ENCODE assay signal across 1 cellular context in the genomic region with DNA sequence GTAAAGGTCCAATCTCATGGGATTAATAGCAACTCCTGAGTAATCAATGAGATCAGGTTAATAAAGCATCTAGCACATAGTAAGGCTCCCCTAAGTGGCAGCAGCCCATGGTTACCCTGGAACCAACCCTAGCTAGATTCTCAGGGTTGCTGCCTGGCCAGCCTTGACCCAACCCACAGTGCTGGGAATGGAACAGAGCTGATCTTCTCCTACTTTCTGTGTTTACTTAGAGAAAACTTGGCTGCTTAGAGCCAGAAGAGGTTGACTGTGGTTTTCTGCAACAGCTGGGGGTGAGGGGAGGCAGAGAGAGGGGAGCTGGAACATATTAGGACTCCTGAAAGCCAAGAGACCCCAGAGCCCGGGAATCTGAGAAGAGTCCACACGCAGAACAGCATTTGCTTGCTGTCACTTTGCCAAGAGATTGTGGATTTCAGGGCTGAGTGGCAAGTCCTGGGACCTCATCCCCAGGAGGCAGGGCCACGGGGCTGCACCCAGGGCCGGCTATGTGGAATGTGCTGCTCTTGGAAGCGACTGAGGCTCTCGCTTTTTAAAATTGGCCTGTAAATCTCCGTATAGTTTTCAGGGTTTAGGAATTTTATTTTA.
TF ChIP-seq lines count a peak whose summit lies in the region.

No MANE protein-coding gene starts in this region.

TF ChIP-seq in HCT116, 20 proteins besides CTCF, POLR2A, EP300 and RAD21:
- TF ChIP-seq CBX3 (IDR thresholded peaks at IDR 0.05; ENCODE audit: low read depth) (no peak), SRF (IDR thresholded peaks at IDR 0.05; ENCODE audit: low read depth) (no peak), JUND (IDR thresholded peaks at IDR 0.05) (no peak), TCF7L2 (IDR thresholded peaks at IDR 0.05; ENCODE audit: borderline replicate concordance, extremely low read depth, insufficient read depth, insufficient read length) (no peak), ELF1 (IDR thresholded peaks at IDR 0.05; ENCODE audit: borderline replicate concordance, low read depth) (no peak), ZFX (IDR thresholded peaks at IDR 0.05) (no peak), SP1 (IDR thresholded peaks at IDR 0.05; ENCODE audit: low read depth) (no peak), EGR1 (IDR thresholded peaks at IDR 0.05; ENCODE audit: low read depth) (no peak), REST (IDR thresholded peaks at IDR 0.05; ENCODE audit: low read depth) (no peak), SIN3A (IDR thresholded peaks at IDR 0.05; ENCODE audit: low read depth) (no peak), POLR2AphosphoS5 (IDR thresholded peaks at IDR 0.05; ENCODE audit: low read depth, low read length) (no peak)
- TF ChIP-seq, protein P1, sequence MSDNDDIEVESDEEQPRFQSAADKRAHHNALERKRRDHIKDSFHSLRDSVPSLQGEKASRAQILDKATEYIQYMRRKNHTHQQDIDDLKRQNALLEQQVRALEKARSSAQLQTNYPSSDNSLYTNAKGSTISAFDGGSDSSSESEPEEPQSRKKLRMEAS (IDR thresholded peaks at IDR 0.05) = no peak
- TF ChIP-seq, protein P2, sequence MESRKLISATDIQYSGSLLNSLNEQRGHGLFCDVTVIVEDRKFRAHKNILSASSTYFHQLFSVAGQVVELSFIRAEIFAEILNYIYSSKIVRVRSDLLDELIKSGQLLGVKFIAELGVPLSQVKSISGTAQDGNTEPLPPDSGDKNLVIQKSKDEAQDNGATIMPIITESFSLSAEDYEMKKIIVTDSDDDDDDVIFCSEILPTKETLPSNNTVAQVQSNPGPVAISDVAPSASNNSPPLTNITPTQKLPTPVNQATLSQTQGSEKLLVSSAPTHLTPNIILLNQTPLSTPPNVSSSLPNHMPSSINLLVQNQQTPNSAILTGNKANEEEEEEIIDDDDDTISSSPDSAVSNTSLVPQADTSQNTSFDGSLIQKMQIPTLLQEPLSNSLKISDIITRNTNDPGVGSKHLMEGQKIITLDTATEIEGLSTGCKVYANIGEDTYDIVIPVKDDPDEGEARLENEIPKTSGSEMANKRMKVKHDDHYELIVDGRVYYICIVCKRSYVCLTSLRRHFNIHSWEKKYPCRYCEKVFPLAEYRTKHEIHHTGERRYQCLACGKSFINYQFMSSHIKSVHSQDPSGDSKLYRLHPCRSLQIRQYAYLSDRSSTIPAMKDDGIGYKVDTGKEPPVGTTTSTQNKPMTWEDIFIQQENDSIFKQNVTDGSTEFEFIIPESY (IDR thresholded peaks at IDR 0.05; ENCODE audit: extremely low read depth, insufficient replicate concordance, low read length) = no peak
